Comparison of ENCODE assay signal across 17 cellular contexts in genomic region chr15:87500240-87500639, GRCh38.
"Had no signal": no experiment of that assay in that cellular context is flagged by ENCODE, and none has a peak within 500 bp of the region (broad histone marks: within the 10 kb centered on the region; RNA-seq: fewer than 3 reads in every experiment).

No MANE protein-coding gene starts in this region.

- H3K9me3 ChIP-seq: esophagus squamous epithelium, right atrium auricular region, tibial nerve, uterus had no signal

- FAIRE-seq: endothelial cell of umbilical vein, small intestine had no signal

- H3K36me3 ChIP-seq: esophagus squamous epithelium, right atrium auricular region, tibial nerve, uterus had no signal

- H3K27ac ChIP-seq: esophagus squamous epithelium, right atrium auricular region, tibial nerve, uterus had no signal

- H3K4me3 ChIP-seq: esophagus squamous epithelium, right atrium auricular region, tibial nerve, uterus had no signal

- ATAC-seq: activated CD8-positive, alpha-beta memory T cell treated with anti-CD3 and anti-CD28 coated beads, Interleukin-2, amount 10 ng/mL, durations not matched to agents 7 days and 5 days; activated naive CD8-positive, alpha-beta T cell treated with anti-CD3 and anti-CD28 coated beads, Interleukin-2, amount 50 U/mL, for 24 hours had no signal

- DNase-seq: activated CD4-positive, alpha-beta memory T cell treated with anti-CD3 and anti-CD28 coated beads for 36 hours; activated CD8-positive, alpha-beta memory T cell treated with anti-CD3 and anti-CD28 coated beads, Interleukin-2, amount 10 ng/mL, durations not matched to agents 7 days and 5 days; activated naive CD4-positive, alpha-beta T cell treated with anti-CD3 and anti-CD28 coated beads for 36 hours; activated naive CD8-positive, alpha-beta T cell treated with anti-CD3 and anti-CD28 coated beads, Interleukin-2, amount 50 U/mL, for 24 hours; activated T-cell treated with anti-CD3 and anti-CD28 coated beads, Interleukin-2, amount 50 U/mL, for 1 hour; aorta; cortex of kidney; effector CD4-positive, alpha-beta T cell; esophagus squamous epithelium; hippocampal formation; small intestine; stimulated activated CD4-positive, alpha-beta T cell treated with anti-CD3 and anti-CD28 coated beads, Interleukin-4, amount 100 ng/mL, for 24 hours; stimulated activated naive CD4-positive, alpha-beta T cell; uterus had no signal

- H3K4me1 ChIP-seq: esophagus squamous epithelium, uterus had no signal

- H3K27me3 ChIP-seq: esophagus squamous epithelium, right atrium auricular region, tibial nerve, uterus had no signal
